ENCODE assay signal across 8 cellular contexts in the genomic region with DNA sequence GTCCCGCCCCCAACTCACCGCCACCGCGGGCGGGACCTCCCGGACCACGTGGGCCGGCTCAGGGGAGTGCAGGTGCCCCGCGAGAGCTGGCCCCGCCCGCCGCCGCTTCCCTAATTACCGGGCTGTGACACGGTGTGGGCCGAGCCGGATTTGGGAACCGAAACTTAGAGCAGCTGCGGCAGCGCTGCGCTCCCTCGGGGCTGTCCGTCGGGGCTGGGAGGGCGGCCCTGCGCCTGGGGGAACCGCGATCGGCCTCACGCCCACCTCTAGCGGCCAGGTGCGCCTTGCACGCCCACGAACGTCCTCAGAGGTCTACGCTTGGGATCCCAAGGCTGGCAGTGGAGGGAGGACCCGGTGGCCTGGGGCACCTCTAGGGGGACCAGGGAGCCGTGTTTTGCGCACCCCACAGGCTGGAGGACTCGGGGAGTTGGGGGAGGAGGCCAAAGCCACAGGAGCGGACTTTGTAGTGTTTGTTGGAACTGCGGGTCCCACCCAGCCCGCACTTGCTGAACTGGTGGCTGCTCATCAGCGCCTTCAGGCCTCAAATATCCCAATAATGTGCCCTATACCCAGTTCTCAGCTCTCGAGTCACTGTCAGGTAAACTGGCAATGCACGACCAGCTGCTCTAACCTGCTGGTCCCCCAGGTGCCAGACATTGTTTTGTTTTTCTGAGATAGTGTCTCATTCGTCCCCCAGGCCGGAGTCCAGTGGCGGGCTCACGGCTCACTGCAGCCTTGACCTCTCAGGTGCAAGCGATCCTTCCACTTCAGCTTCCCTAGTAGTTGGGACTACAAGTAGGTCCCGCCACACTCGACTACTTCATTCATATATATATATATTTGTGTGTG. TPM values are rescaled to one million over a fixed set of nuclear protein-coding genes. Genes with fewer than 3 reads are reported as not detected.
DNase-seq lines count a peak whose midpoint lies in the region; ATAC-seq and TF ChIP-seq lines count a peak whose summit lies in the region.

No MANE protein-coding gene starts in this region.

- H3K36me3 ChIP-seq in lung (ENCODE audit: control insufficient read depth in 2 of 2, insufficient read depth in 2 of 2, low read length in 2 of 2): no peaks in the 10 kb centered on the region

- peaks cover 12 to 51% of the 10 kb centered on the region in 2 donors for H3K4me1 ChIP-seq in lung (ENCODE audit: control insufficient read depth in 2 of 2, insufficient read depth in 2 of 2, low read length in 2 of 2)

- H3K36me3 Mint-ChIP-seq in chondrocyte (ENCODE audit: low read depth): no peaks in the 10 kb centered on the region

- peak overlapping the region; percentile 97 for H3K4me3 ChIP-seq in lung

- H3K27ac Mint-ChIP-seq in chondrocyte (ENCODE audit: unreplicated experiment): no peak overlapping the region

- TF ChIP-seq CTCF in chondrocyte (IDR thresholded peaks at IDR 0.05) (peak; percentile 34), lung (IDR thresholded peaks at IDR 0.05; ENCODE audit: control extremely low read depth, extremely low read depth) (no peak)

- no peaks in the 10 kb centered on the region for H3K27me3 Mint-ChIP-seq in chondrocyte (ENCODE audit: low read depth)

- peaks cover 62% of the 10 kb centered on the region for H3K4me1 Mint-ChIP-seq in chondrocyte (ENCODE audit: low read depth)

- DNase-seq in NCI-H1417 (lab: John Stamatoyannopoulos, UW): peak; percentile 64 to 73 (median 70)
- no peak for DNase-seq in NCI-H1417 treated with DMSO at 0.1 percent for 48 hours (lab: John Stamatoyannopoulos, UW)
- DNase-seq in NCI-H1105 (lab: John Stamatoyannopoulos, UW): peak; percentile 52
- peak; percentile 37 for DNase-seq in activated CD4-positive, CD25-positive, alpha-beta regulatory T cell treated with anti-CD3 and anti-CD28 coated beads, Interleukin-2, amount 50 U/mL, for 16 hours (ENCODE audit: low read depth, low spot score)
- no peak for DNase-seq in chondrocyte (ENCODE audit: low spot score)
- peak; percentile 88 for DNase-seq in lung (ENCODE audit: low spot score)
- DNase-seq in stimulated activated CD8-positive, alpha-beta memory T cell treated with anti-CD3 and anti-CD28 coated beads, Interleukin-12 subunit alpha, Interleukin-12 subunit beta, amount 100 ng/mL, for 1 hour (ENCODE audit: low read depth): peak; percentile 59

- no peaks in the 10 kb centered on the region for H3K9me3 Mint-ChIP-seq in chondrocyte (ENCODE audit: low read depth)

- 13 to 17% methylated on average over 52 to 54 of the region's 54 CpGs for WGBS in lung, 2 donors

- ATAC-seq in HG02623 (IDR thresholded peaks at IDR 0.05; ENCODE audit: unreplicated experiment) (peak; percentile 58), lung (ENCODE audit: insufficient read depth, low FRiP score) (peak; percentile 61)

- peak overlapping the region; percentile 54 for H3K4me3 Mint-ChIP-seq in chondrocyte (ENCODE audit: unreplicated experiment)

- peak overlapping the region; percentile 92 to 93 for H3K27ac ChIP-seq in lung (ENCODE audit: low read depth in 1 of 2, low read length in 1 of 2)

- H3K27me3 ChIP-seq in lung (ENCODE audit: control insufficient read depth, insufficient read depth): no peaks in the 10 kb centered on the region

- H3K9me3 ChIP-seq in lung (ENCODE audit: control insufficient read depth in 2 of 2, insufficient read depth in 1 of 2, low read length in 1 of 2): no peaks in the 10 kb centered on the region

RNA-seq across cellular contexts. Expression of gene NADK, which starts 0.8 kb away (rescaled TPM):
- total RNA-seq in chondrocyte (66.4 to 75.8 TPM (median 68.1 TPM) in 3 replicates), lung (100 to 1,000 TPM in 1 of 2 donors, 10 to 100 TPM in 1; 53.2 to 121 TPM)
- polyA plus RNA-seq in lung: 100 to 1,000 TPM in 1 of 2 donors, 10 to 100 TPM in 1; 56.0 to 144 TPM

RNA-seq across cellular contexts. Expression of gene CDK11A, which starts 54.9 kb away (rescaled TPM):
- total RNA-seq in chondrocyte (23.8 to 37.8 TPM (median 26.0 TPM) in 3 replicates), lung (10 to 100 TPM; 16.5 to 45.1 TPM)
- 10 to 100 TPM; 19.9 to 34.7 TPM for polyA plus RNA-seq in lung

Comparison
In these comparisons a context has a peak if more than half of its experiments do, and no peak if none do; other contexts are left out.
1. DNase-seq: peak in NCI-H1417 (3 of 3), NCI-H1105 (single experiment), activated CD4-positive, CD25-positive, alpha-beta regulatory T cell treated with anti-CD3 and anti-CD28 coated beads, Interleukin-2, amount 50 U/mL, for 16 hours (single experiment), lung (single experiment) and stimulated activated CD8-positive, alpha-beta memory T cell treated with anti-CD3 and anti-CD28 coated beads, Interleukin-12 subunit alpha, Interleukin-12 subunit beta, amount 100 ng/mL, for 1 hour (single experiment); none in NCI-H1417 treated with DMSO at 0.1 percent for 48 hours (single experiment) and chondrocyte (single experiment).